11 cellular contexts compared by ENCODE assay signal in the genomic region with DNA sequence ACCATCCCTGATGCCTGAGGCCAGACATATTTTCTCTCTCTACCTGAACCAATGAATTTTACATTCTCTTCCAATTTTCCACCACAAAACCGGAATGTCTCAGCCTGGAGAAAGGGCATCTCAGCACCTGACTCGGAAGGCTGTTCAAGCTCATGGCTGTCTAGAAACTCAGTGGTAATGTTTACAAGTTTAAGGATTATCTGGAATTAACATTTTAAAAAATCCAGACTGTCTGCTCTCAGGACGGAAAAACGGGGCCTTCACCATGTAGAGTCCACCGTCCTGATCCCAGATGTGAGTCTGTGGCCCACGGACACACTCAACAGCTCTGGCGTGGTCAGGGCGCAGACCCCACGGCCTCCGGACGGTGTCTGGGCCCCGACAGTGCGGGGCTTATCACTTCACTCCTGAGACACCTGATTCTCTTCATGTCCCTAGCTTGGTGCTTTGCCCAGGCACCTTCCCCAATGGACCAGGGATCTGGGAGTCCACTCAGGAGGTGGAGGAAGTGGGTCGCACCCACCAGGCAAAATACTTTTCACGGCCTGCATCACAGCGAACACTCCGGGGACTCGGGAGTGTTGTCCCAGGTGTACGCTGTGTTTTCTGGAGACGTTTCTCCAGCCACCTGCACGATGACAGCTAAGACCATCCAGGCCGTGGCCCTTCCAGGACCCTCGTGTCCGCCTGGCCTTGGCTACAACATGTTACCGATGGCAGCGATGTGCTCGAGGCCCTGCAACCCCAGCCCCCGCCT.
DNase-seq lines count a peak whose midpoint lies in the region; TF ChIP-seq lines count a peak whose summit lies in the region.
"Had no signal": no experiment of that assay in that cellular context is flagged by ENCODE, and none has a peak within 500 bp of the region (broad histone marks: within the 10 kb centered on the region; RNA-seq: fewer than 3 reads in every experiment).

No MANE protein-coding gene starts in this region.

- POLR2A ChIA-PET in MCF 10A (lab: Yijun Ruan, JAX): interaction anchor here (0.7 to 1.5 kb wide), 4 partner anchors 10 to 189 kb away, joined by 3 to 5 read pairs (median 5); a partner anchor contains a TSS

- TF ChIP-seq POLR2A in breast epithelium (IDR thresholded peaks at IDR 0.05): no peak
- no peak for TF ChIP-seq POLR2A in adrenal gland (IDR thresholded peaks at IDR 0.05)

- H3K4me3 ChIP-seq in breast epithelium (no peak overlapping the region), adrenal gland (peak overlapping the region in 1 of 4 donors; percentile 4), tibial artery (peak overlapping the region in 1 of 2 donors; percentile 35)

- no peaks in the 10 kb centered on the region for H3K27me3 Mint-ChIP-seq in MCF 10A (ENCODE audit: insufficient read depth, unreplicated experiment)

- H3K4me1 ChIP-seq in breast epithelium: peaks cover 15 to 25% of the 10 kb centered on the region in 2 donors
- H3K4me1 ChIP-seq in adrenal gland (replicated peaks in 1 of 2): peaks cover 49 to 99% of the 10 kb centered on the region in 2 donors
- peaks cover 8 to 86% (median 70%) of the 10 kb centered on the region in 4 donors for H3K4me1 ChIP-seq in tibial artery

- no peaks in the 10 kb centered on the region for H3K36me3 ChIP-seq in breast epithelium
- no peaks in the 10 kb centered on the region for H3K36me3 ChIP-seq in adrenal gland (replicated peaks in 1 of 2)
- peaks cover 0 to 11% (median 0%) of the 10 kb centered on the region in 3 donors for H3K36me3 ChIP-seq in tibial artery

- TF ChIP-seq CTCF in MCF 10A (IDR thresholded peaks at IDR 0.05; ENCODE audit: unreplicated experiment) (no peak), breast epithelium (IDR thresholded peaks at IDR 0.05) (no peak), adrenal gland (IDR thresholded peaks at IDR 0.05) (no peak), tibial artery (IDR thresholded peaks at IDR 0.05) (no peak)

- H3K9me3 ChIP-seq in breast epithelium (no peaks in the 10 kb centered on the region), adrenal gland (replicated peaks in 1 of 3) (no peaks in the 10 kb centered on the region), tibial artery (no peaks in the 10 kb centered on the region)

- H3K4me1 Mint-ChIP-seq in MCF 10A (ENCODE audit: insufficient read depth, unreplicated experiment): peaks cover 74% of the 10 kb centered on the region

- H3K27ac ChIP-seq in breast epithelium: no peak overlapping the region
- peak overlapping the region in 4 of 5 donors; percentile 86 to 97 (median 92) for H3K27ac ChIP-seq in adrenal gland
- H3K27ac ChIP-seq in layer of hippocampus (ENCODE audit: low read depth, low read length): peak overlapping the region; percentile 35
- peak overlapping the region; percentile 70 to 81 for H3K27ac ChIP-seq in tibial artery

- WGBS in adrenal gland, 4 donors: 74 to 89% (median 86%) methylated on average over 19 to 28 of the region's 28 CpGs

- peak overlapping the region; percentile 85 for H3K27ac Mint-ChIP-seq in MCF 10A (ENCODE audit: low read depth, unreplicated experiment)

- no TSS peak for BruUV-seq in MCF 10A (replicated peaks; lab: Mats Ljungman, UMichigan)

- peaks cover 45% of the 10 kb centered on the region for H3K36me3 Mint-ChIP-seq in MCF 10A (ENCODE audit: insufficient read depth, unreplicated experiment)

- intact Hi-C loops in MCF 10A (cut with micrococcal nuclease) (no loop called here), breast epithelium (cut with DNase I; ENCODE audit: low total_unique reads) (no loop called here), adrenal gland (cut with DNase I) (no loop called here), tibial artery (cut with DNase I; ENCODE audit: low total_unique reads) (no loop called here)

- H3K27me3 ChIP-seq in breast epithelium (no peaks in the 10 kb centered on the region), adrenal gland (no peaks in the 10 kb centered on the region), layer of hippocampus (ENCODE audit: control insufficient read depth, insufficient read depth, low read length) (no peaks in the 10 kb centered on the region), tibial artery (no peaks in the 10 kb centered on the region)

- no peaks in the 10 kb centered on the region for H3K9me3 Mint-ChIP-seq in MCF 10A (ENCODE audit: unreplicated experiment)
- H3K9me3 Mint-ChIP-seq: CD14-positive monocyte had no signal

- CTCF ChIA-PET in MCF 10A (lab: Yijun Ruan, JAX): interaction anchor here (0.5 to 1.0 kb wide), 2 partner anchors 15 to 56 kb away, joined by 3 read pairs; no protein-coding TSS in a partner anchor

- no peak for DNase-seq in MCF 10A (ENCODE audit: unreplicated experiment)
- no peak for DNase-seq in breast epithelium (ENCODE audit: low spot score in 2 of 2)
- no peak for DNase-seq in adrenal gland
- DNase-seq in tibial artery: no peak
- no peak for DNase-seq in A172 (ENCODE audit: low spot score)
- no peak for DNase-seq in stimulated activated CD4-positive, alpha-beta T cell treated with anti-CD3 and anti-CD28 coated beads, Interleukin-4, amount 100 ng/mL, for 4 hours
- no peak for DNase-seq in OCI-M2 (lab: John Stamatoyannopoulos, UW; ENCODE audit: unreplicated experiment)
- DNase-seq: Kasumi-1, NCI-H510A had no signal

- H3K4me3 Mint-ChIP-seq in MCF 10A (ENCODE audit: unreplicated experiment): peak overlapping the region; percentile 62
- H3K4me3 Mint-ChIP-seq: CD14-positive monocyte had no signal

Comparison
In these comparisons a context has a peak if more than half of its experiments do, and no peak if none do; other contexts are left out.
1. H3K27ac ChIP-seq: peak in adrenal gland (4 of 5), layer of hippocampus (single experiment) and tibial artery (2 of 2); none in breast epithelium (0 of 2).